17 cellular contexts compared by ENCODE assay signal in genomic region chr2:240894006-240894405, GRCh38. TPM values are rescaled to one million over a fixed set of nuclear protein-coding genes. Genes with fewer than 3 reads are reported as not detected.
"Had no signal": no experiment of that assay in that cellular context is flagged by ENCODE, and none has a peak within 500 bp of the region (broad histone marks: within the 10 kb centered on the region; RNA-seq: fewer than 3 reads in every experiment).

No MANE protein-coding gene starts in this region.

- H3K36me3 ChIP-seq: right lobe of liver, thoracic aorta had no signal

- H3K27me3 Mint-ChIP-seq: activated CD4-positive, alpha-beta memory T cell treated with anti-CD3 and anti-CD28 coated beads for 36 hours; activated T-helper 17 cell treated with anti-CD3 and anti-CD28 coated beads, Interleukin-2, amount 50 U/mL, for 72 hours; progenitor cell of endocrine pancreas; stimulated activated naive CD8-positive, alpha-beta T cell treated with anti-CD3 and anti-CD28 coated beads, Interleukin-15, Interleukin-2, amounts not matched to agents 100 ng/mL and 50 ng/mL, for 24 hours had no signal

- H3K27ac ChIP-seq: right lobe of liver, thoracic aorta had no signal

- H3K4me3 ChIP-seq: lung, thoracic aorta had no signal

- H3K9me3 Mint-ChIP-seq: activated CD4-positive, alpha-beta memory T cell treated with anti-CD3 and anti-CD28 coated beads for 36 hours; activated naive CD4-positive, alpha-beta T cell treated with anti-CD3 and anti-CD28 coated beads, Interleukin-2, amount 10 ng/mL, durations not matched to agents 7 days and 5 days; activated T-helper 17 cell treated with anti-CD3 and anti-CD28 coated beads, Interleukin-2, amount 50 U/mL, for 72 hours; brain; central memory CD8-positive, alpha-beta T cell; natural killer cell; stimulated activated naive CD8-positive, alpha-beta T cell treated with anti-CD3 and anti-CD28 coated beads, Interleukin-15, Interleukin-2, amounts not matched to agents 100 ng/mL and 50 ng/mL, for 24 hours; T-cell had no signal

- H3K4me3 Mint-ChIP-seq: activated CD4-positive, alpha-beta memory T cell treated with anti-CD3 and anti-CD28 coated beads for 36 hours; activated naive CD4-positive, alpha-beta T cell treated with anti-CD3 and anti-CD28 coated beads, Interleukin-2, amount 10 ng/mL, durations not matched to agents 7 days and 5 days; activated T-helper 17 cell treated with anti-CD3 and anti-CD28 coated beads, Interleukin-2, amount 50 U/mL, for 72 hours; brain; central memory CD8-positive, alpha-beta T cell; natural killer cell; stimulated activated naive CD8-positive, alpha-beta T cell treated with anti-CD3 and anti-CD28 coated beads, Interleukin-15, Interleukin-2, amounts not matched to agents 100 ng/mL and 50 ng/mL, for 24 hours; T-cell had no signal

- H3K36me3 Mint-ChIP-seq: activated CD4-positive, alpha-beta memory T cell treated with anti-CD3 and anti-CD28 coated beads for 36 hours; activated naive CD4-positive, alpha-beta T cell treated with anti-CD3 and anti-CD28 coated beads, Interleukin-2, amount 10 ng/mL, durations not matched to agents 7 days and 5 days; brain; natural killer cell; T-cell had no signal

- H3K9me3 ChIP-seq: right lobe of liver, thoracic aorta had no signal

- DNase-seq: activated naive CD4-positive, alpha-beta T cell treated with anti-CD3 and anti-CD28 coated beads, Interleukin-2, amount 10 ng/mL, durations not matched to agents 7 days and 5 days; cortex of kidney; effector CD8-positive, alpha-beta T cell; left cardiac atrium; natural killer cell; occipital lobe; T1000 had no signal

- H3K27me3 ChIP-seq: right lobe of liver had no signal

- H3K27ac Mint-ChIP-seq: activated CD4-positive, alpha-beta memory T cell treated with anti-CD3 and anti-CD28 coated beads for 36 hours; activated naive CD4-positive, alpha-beta T cell treated with anti-CD3 and anti-CD28 coated beads, Interleukin-2, amount 10 ng/mL, durations not matched to agents 7 days and 5 days; activated T-helper 17 cell treated with anti-CD3 and anti-CD28 coated beads, Interleukin-2, amount 50 U/mL, for 72 hours; natural killer cell; stimulated activated naive CD8-positive, alpha-beta T cell treated with anti-CD3 and anti-CD28 coated beads, Interleukin-15, Interleukin-2, amounts not matched to agents 100 ng/mL and 50 ng/mL, for 24 hours; T-cell had no signal

- H3K4me1 Mint-ChIP-seq: activated naive CD4-positive, alpha-beta T cell treated with anti-CD3 and anti-CD28 coated beads, Interleukin-2, amount 10 ng/mL, durations not matched to agents 7 days and 5 days; activated T-helper 17 cell treated with anti-CD3 and anti-CD28 coated beads, Interleukin-2, amount 50 U/mL, for 72 hours; brain; central memory CD8-positive, alpha-beta T cell; natural killer cell had no signal

- ATAC-seq: activated T-helper 17 cell treated with anti-CD3 and anti-CD28 coated beads, Interleukin-2, amount 50 U/mL, for 72 hours; left cardiac atrium; natural killer cell had no signal

RNA-seq across cellular contexts. Expression of gene MAB21L4, which starts 1.9 kb away (rescaled TPM):
- total RNA-seq: activated CD4-positive, alpha-beta memory T cell treated with anti-CD3 and anti-CD28 coated beads for 36 hours; activated T-helper 17 cell treated with anti-CD3 and anti-CD28 coated beads, Interleukin-2, amount 50 U/mL, for 72 hours; left cardiac atrium; natural killer cell; occipital lobe; T-cell; thoracic aorta had no signal

RNA-seq across cellular contexts. Expression of gene CROCC2, which starts 12.1 kb away (rescaled TPM):
- total RNA-seq: activated CD4-positive, alpha-beta memory T cell treated with anti-CD3 and anti-CD28 coated beads for 36 hours; activated T-helper 17 cell treated with anti-CD3 and anti-CD28 coated beads, Interleukin-2, amount 50 U/mL, for 72 hours; left cardiac atrium; T-cell; thoracic aorta had no signal

RNA-seq across cellular contexts. Expression of gene AGXT, which starts 25.4 kb away (rescaled TPM):
- total RNA-seq: activated CD4-positive, alpha-beta memory T cell treated with anti-CD3 and anti-CD28 coated beads for 36 hours; activated T-helper 17 cell treated with anti-CD3 and anti-CD28 coated beads, Interleukin-2, amount 50 U/mL, for 72 hours; natural killer cell; occipital lobe; thoracic aorta had no signal
